ENCODE assay signal across 8 cellular contexts in genomic region chr1:88061106-88061829, GRCh38.
A peak's percentile ranks its signal among the peaks of the same experiment; 100 is the strongest.
DNase-seq lines count a peak whose midpoint lies in the region; ATAC-seq and TF ChIP-seq lines count a peak whose summit lies in the region.

No MANE protein-coding gene starts in this region.

- ATAC-seq in GM19328 (IDR thresholded peaks at IDR 0.05; ENCODE audit: unreplicated experiment) (peak; percentile 79), SK-N-SH treated with all-trans-retinoic acid at 6 μM for 48 hours (peak; percentile 97), GM19397 (IDR thresholded peaks at IDR 0.05; ENCODE audit: unreplicated experiment) (no peak)

- no peaks in the 10 kb centered on the region for H3K9me3 Mint-ChIP-seq in osteocyte (ENCODE audit: unreplicated experiment)

- H3K4me1 Mint-ChIP-seq in osteocyte (ENCODE audit: unreplicated experiment), result no peaks in the 10 kb centered on the region

- no peaks in the 10 kb centered on the region for H3K36me3 Mint-ChIP-seq in osteocyte (ENCODE audit: unreplicated experiment)

- peak; percentile 61 for TF ChIP-seq CTCF in osteocyte (IDR thresholded peaks at IDR 0.05)

- H3K27ac Mint-ChIP-seq in osteocyte (ENCODE audit: unreplicated experiment), result no peak overlapping the region

- DNase-seq in DMS153 treated with DMSO at 0.1 percent for 48 hours (lab: John Stamatoyannopoulos, UW; ENCODE audit: unreplicated experiment), result peak; percentile 36
- DNase-seq in HuH-7.5 (ENCODE audit: low spot score), result peak; percentile 28
- DNase-seq in fibroblast of the conjunctiva (ENCODE audit: low read depth), result peak; percentile 34
- no peak for DNase-seq in osteocyte (ENCODE audit: extremely low spot score, unreplicated experiment)
- no peak for DNase-seq in cerebellar nuclear complex (lab: John Stamatoyannopoulos, UW)

- H3K4me3 Mint-ChIP-seq in osteocyte (ENCODE audit: unreplicated experiment), result no peak overlapping the region

- no peaks in the 10 kb centered on the region for H3K27me3 Mint-ChIP-seq in osteocyte (ENCODE audit: unreplicated experiment)

TF ChIP-seq in SK-N-SH treated with all-trans-retinoic acid at 6 μM for 48 hours, 23 proteins besides CTCF, POLR2A, EP300 and RAD21:
- TF ChIP-seq TOX (CRISPR knock-in tag; IDR thresholded peaks at IDR 0.05; ENCODE audit: borderline replicate concordance), result no peak
- no peak for TF ChIP-seq OSR1 (CRISPR knock-in tag; IDR thresholded peaks at IDR 0.05)
- no peak for TF ChIP-seq GLIS3 (CRISPR knock-in tag; IDR thresholded peaks at IDR 0.05)
- TF ChIP-seq POU6F1 (CRISPR knock-in tag; IDR thresholded peaks at IDR 0.05; ENCODE audit: borderline replicate concordance, low read depth), result no peak

Comparison
In these comparisons a context has a peak if more than half of its experiments do, and no peak if none do; other contexts are left out.
1. DNase-seq: peak in DMS153 treated with DMSO at 0.1 percent for 48 hours (single experiment), HuH-7.5 (single experiment) and fibroblast of the conjunctiva (single experiment); none in osteocyte (single experiment) and cerebellar nuclear complex (0 of 2).